ENCODE assay signal across 25 cellular contexts in the genomic region with DNA sequence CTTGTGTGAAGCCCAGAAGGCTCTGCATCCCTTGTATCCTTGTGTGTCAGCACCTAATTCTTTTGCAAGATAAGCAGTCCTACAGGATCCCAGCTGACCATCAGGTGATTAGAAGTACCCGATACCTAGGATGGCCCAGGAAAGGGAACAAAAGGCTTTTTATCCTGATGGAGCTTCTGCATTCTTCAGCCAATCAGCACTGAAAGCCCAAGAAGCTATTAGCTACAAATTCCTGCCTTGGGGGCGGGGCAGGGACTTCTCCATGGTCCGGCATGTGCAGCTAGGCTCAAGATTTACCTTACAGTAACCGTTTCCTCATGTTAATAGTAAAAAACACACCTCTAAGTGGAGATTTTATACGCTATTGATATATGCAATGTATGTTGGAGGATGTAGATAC.
"Had no signal": no experiment of that assay in that cellular context is flagged by ENCODE, and none has a peak within 500 bp of the region (broad histone marks: within the 10 kb centered on the region; RNA-seq: fewer than 3 reads in every experiment).

No MANE protein-coding gene starts in this region.

- H3K36me3 ChIP-seq: gastrocnemius medialis, left ventricle myocardium inferior, lower lobe of right lung, prostate gland, right atrium auricular region, suprapubic skin, vagina had no signal

- H3K4me1 Mint-ChIP-seq: neural crest cell; stimulated activated naive CD8-positive, alpha-beta T cell treated with anti-CD3 and anti-CD28 coated beads, Interleukin-15, amount 100 ng/mL, for 72 hours had no signal

- DNase-seq: dorsolateral prefrontal cortex; effector CD4-positive, alpha-beta T cell; gastrocnemius medialis; head of caudate nucleus; kidney glomerular epithelial cell; left colon; left ventricle myocardium inferior; lower lobe of right lung; stimulated activated CD4-positive, alpha-beta T cell treated with anti-CD3 and anti-CD28 coated beads, Interleukin-12 subunit alpha, Interleukin-12 subunit beta, amount 100 ng/mL, for 4 hours; stimulated activated CD4-positive, alpha-beta T cell treated with anti-CD3 and anti-CD28 coated beads, Interleukin-1b, Interleukin-23, amount 100 ng/mL, for 48 hours; stimulated activated CD4-positive, alpha-beta T cell treated with anti-CD3 and anti-CD28 coated beads, Interleukin-4, amount 100 ng/mL, for 1 hour; stimulated activated CD8-positive, alpha-beta memory T cell treated with anti-CD3 and anti-CD28 coated beads, Interleukin-4, amount 100 ng/mL, for 48 hours; stimulated activated naive CD4-positive, alpha-beta T cell; stimulated activated naive CD8-positive, alpha-beta T cell treated with anti-CD3 and anti-CD28 coated beads, Interleukin-15, amount 100 ng/mL, for 72 hours; trophoblast cell had no signal

- H3K4me3 Mint-ChIP-seq: natural killer cell treated with Interleukin-12 subunit alpha and Interleukin-12 subunit beta and Interleukin-15 and Interleukin-18, amount 100 ng/mL, for 72 hours; neural crest cell; stimulated activated naive CD8-positive, alpha-beta T cell treated with anti-CD3 and anti-CD28 coated beads, Interleukin-15, amount 100 ng/mL, for 72 hours had no signal

- H3K4me3 ChIP-seq: dorsolateral prefrontal cortex, gastrocnemius medialis, left ventricle myocardium inferior, lower lobe of right lung, prostate gland, right atrium auricular region, smooth muscle cell, suprapubic skin, vagina had no signal

- ATAC-seq: esophagus mucosa; gastrocnemius medialis; left colon; lower lobe of right lung; natural killer cell treated with Interleukin-12 subunit alpha and Interleukin-12 subunit beta and Interleukin-15 and Interleukin-18, amount 100 ng/mL, for 72 hours; sciatic nerve; stimulated activated naive CD8-positive, alpha-beta T cell treated with anti-CD3 and anti-CD28 coated beads, Interleukin-15, amount 100 ng/mL, for 72 hours had no signal

- H3K27me3 Mint-ChIP-seq: natural killer cell treated with Interleukin-12 subunit alpha and Interleukin-12 subunit beta and Interleukin-15 and Interleukin-18, amount 100 ng/mL, for 72 hours had no signal

- H3K27ac Mint-ChIP-seq: natural killer cell treated with Interleukin-12 subunit alpha and Interleukin-12 subunit beta and Interleukin-15 and Interleukin-18, amount 100 ng/mL, for 72 hours; stimulated activated naive CD8-positive, alpha-beta T cell treated with anti-CD3 and anti-CD28 coated beads, Interleukin-15, amount 100 ng/mL, for 72 hours had no signal

- H3K27me3 ChIP-seq: gastrocnemius medialis, right atrium auricular region, suprapubic skin, vagina had no signal

- H3K4me1 ChIP-seq: prostate gland, right atrium auricular region, suprapubic skin, vagina had no signal

- H3K4me2 ChIP-seq: smooth muscle cell had no signal

- H3K36me3 Mint-ChIP-seq: natural killer cell treated with Interleukin-12 subunit alpha and Interleukin-12 subunit beta and Interleukin-15 and Interleukin-18, amount 100 ng/mL, for 72 hours had no signal

- H3K9me3 ChIP-seq: gastrocnemius medialis, left ventricle myocardium inferior, lower lobe of right lung, prostate gland, right atrium auricular region, suprapubic skin, vagina had no signal

- H3K9me3 Mint-ChIP-seq: neural crest cell; stimulated activated naive CD8-positive, alpha-beta T cell treated with anti-CD3 and anti-CD28 coated beads, Interleukin-15, amount 100 ng/mL, for 72 hours had no signal

- H3K27ac ChIP-seq: dorsolateral prefrontal cortex, epithelial cell of prostate, gastrocnemius medialis, left ventricle myocardium inferior, lower lobe of right lung, prostate gland, right atrium auricular region, suprapubic skin, vagina had no signal
